In the genomic region with DNA sequence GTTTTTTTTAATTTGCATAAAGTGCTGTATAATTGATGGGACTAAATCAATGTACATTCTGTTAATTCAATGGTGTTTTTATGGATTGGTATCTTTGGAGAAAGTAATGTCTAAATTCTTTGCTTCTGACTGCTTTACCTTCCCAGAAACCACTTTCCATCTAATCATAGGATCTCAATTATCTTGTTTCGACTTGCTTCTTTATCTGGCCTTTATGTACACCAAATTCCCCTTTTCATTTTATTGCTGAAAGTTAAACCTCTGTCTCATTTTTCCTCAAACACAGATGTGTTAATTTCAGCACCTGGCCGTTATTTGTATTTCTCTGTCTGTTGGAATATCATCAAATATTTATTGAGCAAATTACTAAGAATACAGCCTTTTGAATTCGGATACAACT, we compare ENCODE assay signal across 25 cellular contexts.
"Had no signal": no experiment of that assay in that cellular context is flagged by ENCODE, and none has a peak within 500 bp of the region (broad histone marks: within the 10 kb centered on the region; RNA-seq: fewer than 3 reads in every experiment).

No MANE protein-coding gene starts in this region.

- H3K27ac ChIP-seq: coronary artery, gastrocnemius medialis, neural progenitor cell, parathyroid adenoma, suprapubic skin, transverse colon, upper lobe of right lung, uterus had no signal

- H3K4me2 ChIP-seq: neural progenitor cell, smooth muscle cell had no signal

- DNase-seq: dermis blood vessel endothelial cell; effector memory CD4-positive, alpha-beta T cell; gastrocnemius medialis; head of caudate nucleus; kidney; mesenchymal stem cell; naive thymus-derived CD4-positive, alpha-beta T cell; stimulated activated CD4-positive, alpha-beta T cell treated with anti-CD3 and anti-CD28 coated beads, Interleukin-12 subunit alpha, Interleukin-12 subunit beta, amount 100 ng/mL, for 4 hours; stimulated activated CD4-positive, alpha-beta T cell treated with anti-CD3 and anti-CD28 coated beads, Interleukin-1b, Interleukin-23, amount 100 ng/mL, for 48 hours; stimulated activated CD4-positive, alpha-beta T cell treated with anti-CD3 and anti-CD28 coated beads, Interleukin-4, amount 100 ng/mL, for 1 hour; stimulated activated CD8-positive, alpha-beta memory T cell treated with anti-CD3 and anti-CD28 coated beads, Interleukin-4, amount 100 ng/mL, for 48 hours; stimulated activated naive CD4-positive, alpha-beta T cell; stimulated activated naive CD8-positive, alpha-beta T cell treated with anti-CD3 and anti-CD28 coated beads, Interleukin-15, amount 100 ng/mL, for 72 hours; transverse colon; upper lobe of right lung; uterus had no signal

- H3K4me3 ChIP-seq: coronary artery, gastrocnemius medialis, lung, neural progenitor cell, smooth muscle cell, suprapubic skin, transverse colon, upper lobe of right lung, uterus had no signal

- H3K27me3 ChIP-seq: gastrocnemius medialis, neural progenitor cell, suprapubic skin, transverse colon, upper lobe of right lung, uterus had no signal

- H3K79me2 ChIP-seq: parathyroid adenoma had no signal

- H3K9me3 ChIP-seq: gastrocnemius medialis, suprapubic skin, transverse colon, upper lobe of right lung, uterus had no signal

- H3K9ac ChIP-seq: neural progenitor cell, parathyroid adenoma had no signal

- H3K4me1 ChIP-seq: gastrocnemius medialis, neural progenitor cell, parathyroid adenoma, suprapubic skin, transverse colon, upper lobe of right lung, uterus had no signal

- ATAC-seq: gastrocnemius medialis; left lobe of liver; naive thymus-derived CD4-positive, alpha-beta T cell; sciatic nerve; stimulated activated naive CD8-positive, alpha-beta T cell treated with anti-CD3 and anti-CD28 coated beads, Interleukin-15, amount 100 ng/mL, for 72 hours; upper lobe of right lung had no signal

- H3K36me3 ChIP-seq: gastrocnemius medialis, neural progenitor cell, suprapubic skin, transverse colon, upper lobe of right lung, uterus had no signal

- H2AFZ ChIP-seq: neural progenitor cell, parathyroid adenoma had no signal

- FAIRE-seq: endometrium, kidney had no signal
